Comparison of ENCODE assay signal across 2 cellular contexts in the genomic region with DNA sequence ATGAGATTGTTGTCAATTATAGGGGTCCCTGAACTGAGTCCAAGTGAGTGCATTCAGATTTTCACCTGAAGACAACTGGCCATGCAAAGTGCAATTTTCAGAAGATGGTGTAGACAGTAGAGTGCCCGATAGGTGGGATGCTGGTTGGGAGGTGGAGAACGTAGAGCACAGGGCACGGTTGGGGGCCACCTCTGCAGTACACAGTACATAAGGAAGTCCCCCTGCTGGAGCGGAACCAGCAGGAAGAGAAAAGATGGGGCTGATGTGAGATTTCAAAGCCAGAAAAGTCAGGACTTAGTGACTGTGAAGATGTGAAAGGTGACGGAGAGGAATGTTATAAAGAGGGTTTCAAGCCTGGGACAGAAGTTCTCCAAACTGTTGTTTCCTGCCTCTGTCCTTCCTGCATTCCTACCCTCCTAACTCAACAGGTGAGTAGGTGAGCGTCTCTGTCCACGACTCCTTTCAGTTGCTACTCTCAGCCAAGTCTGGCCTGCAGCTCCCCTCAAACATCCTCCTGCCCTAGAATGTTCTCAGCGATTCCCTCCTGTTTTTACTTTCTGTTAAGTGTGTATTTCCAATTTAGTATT.
TF ChIP-seq lines count a peak whose summit lies in the region.

No MANE protein-coding gene starts in this region.

TF ChIP-seq in HEK293, 187 proteins besides CTCF, POLR2A, EP300 and RAD21:
- TF ChIP-seq SCRT2 (tag by site-specific recombination; IDR thresholded peaks at IDR 0.05) (peak; percentile 47; the same call in 1 of the 2 replicates), ZNF2 (tag by site-specific recombination; IDR thresholded peaks at IDR 0.05) (no peak), SCRT1 (tag by site-specific recombination; IDR thresholded peaks at IDR 0.05; ENCODE audit: borderline replicate concordance) (0 out of 2 replicates have a peak, but pooled peaks have one; percentile 41), PRDM1 (tag by site-specific recombination; IDR thresholded peaks at IDR 0.05) (peak; percentile 42), ZNF621 (tag by site-specific recombination; IDR thresholded peaks at IDR 0.05) (no peak)

TF ChIP-seq in H1, 55 proteins besides CTCF, POLR2A, EP300 and RAD21:
- no peak for TF ChIP-seq TCF12 (IDR thresholded peaks at IDR 0.05; ENCODE audit: low read depth, low read length)
- TF ChIP-seq, protein P1, sequence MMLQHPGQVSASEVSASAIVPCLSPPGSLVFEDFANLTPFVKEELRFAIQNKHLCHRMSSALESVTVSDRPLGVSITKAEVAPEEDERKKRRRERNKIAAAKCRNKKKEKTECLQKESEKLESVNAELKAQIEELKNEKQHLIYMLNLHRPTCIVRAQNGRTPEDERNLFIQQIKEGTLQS (IDR thresholded peaks at IDR 0.05; ENCODE audit: insufficient read depth, low read depth, low read length): no peak
- TF ChIP-seq KDM5A (IDR thresholded peaks at IDR 0.05; ENCODE audit: low read length): no peak
- no peak for TF ChIP-seq EZH2 (IDR thresholded peaks at IDR 0.05; ENCODE audit: low read depth, low read length, severe bottlenecking)
- 0 out of 2 replicates have a peak, but pooled peaks have one; percentile 26 for TF ChIP-seq TEAD4 (IDR thresholded peaks at IDR 0.05; ENCODE audit: low read depth, low read length)
